12 cellular contexts compared by ENCODE assay signal in genomic region chr4:151418385-151418784, GRCh38. TPM values are rescaled to one million over a fixed set of nuclear protein-coding genes. Genes with fewer than 3 reads are reported as not detected.
DNase-seq lines count a peak whose midpoint lies in the region; ATAC-seq lines count a peak whose summit lies in the region.
"Had no signal": no experiment of that assay in that cellular context is flagged by ENCODE, and none has a peak within 500 bp of the region (broad histone marks: within the 10 kb centered on the region; RNA-seq: fewer than 3 reads in every experiment).

No MANE protein-coding gene starts in this region.

- ATAC-seq in GM21825 (IDR thresholded peaks at IDR 0.05; ENCODE audit: unreplicated experiment): no peak
- ATAC-seq: activated CD4-positive, alpha-beta T cell treated with anti-CD3 and anti-CD28 coated beads for 36 hours; activated naive CD8-positive, alpha-beta T cell treated with anti-CD3 and anti-CD28 coated beads, Interleukin-2, amount 50 U/mL, for 24 hours had no signal

- DNase-seq in EL: peak; percentile 83
- peak; percentile 89 for DNase-seq in RKO (ENCODE audit: low spot score)
- peak; percentile 70 for DNase-seq in fibroblast of gingiva (ENCODE audit: low read depth)
- DNase-seq in renal cortical epithelial cell (ENCODE audit: low read depth): peak; percentile 97
- no peak for DNase-seq in NCI-H1417 (lab: John Stamatoyannopoulos, UW)
- no peak for DNase-seq in NCI-H526 (lab: John Stamatoyannopoulos, UW)
- no peak for DNase-seq in DMS79 (lab: John Stamatoyannopoulos, UW)
- DNase-seq: activated CD4-positive, alpha-beta T cell treated with anti-CD3 and anti-CD28 coated beads for 36 hours; activated naive CD8-positive, alpha-beta T cell treated with anti-CD3 and anti-CD28 coated beads, Interleukin-2, amount 50 U/mL, for 24 hours; DMS 273 treated with DMSO at 0.1 percent for 48 hours; KBM-7 had no signal

RNA-seq across cellular contexts. Expression of gene FHIP1A, which starts 9.4 kb away (rescaled TPM):
- 17.0 and 19.3 TPM in 2 replicates for total RNA-seq in renal cortical epithelial cell

Comparison
In these comparisons a context has a peak if more than half of its experiments do, and no peak if none do; other contexts are left out.
1. DNase-seq: peak in EL (single experiment), RKO (single experiment), fibroblast of gingiva (single experiment) and renal cortical epithelial cell (single experiment); none in NCI-H1417 (0 of 3), NCI-H526 (0 of 2) and DMS79 (single experiment).